In genomic region chr5:152164860-152165259, GRCh38 we compare ENCODE assay signal across 1 cellular context.
TF ChIP-seq lines count a peak whose summit lies in the region.

No MANE protein-coding gene starts in this region.

TF ChIP-seq in GM23338, 12 proteins besides CTCF, POLR2A, EP300 and RAD21 (continued from another document):
- TF ChIP-seq ZNF462 (CRISPR knock-in tag; IDR thresholded peaks at IDR 0.05) = no peak
- no peak for TF ChIP-seq ZNF114 (CRISPR knock-in tag; IDR thresholded peaks at IDR 0.05)
- TF ChIP-seq CREB1 (CRISPR knock-in tag; IDR thresholded peaks at IDR 0.05; ENCODE audit: low read depth) = no peak
- TF ChIP-seq EZH2phosphoT487 (IDR thresholded peaks at IDR 0.05; ENCODE audit: unreplicated experiment) = no peak
- TF ChIP-seq ETS1 (IDR thresholded peaks at IDR 0.05) = no peak
- no peak for TF ChIP-seq EZH2 (IDR thresholded peaks at IDR 0.05; ENCODE audit: low read depth, unreplicated experiment)
- TF ChIP-seq POLR2AphosphoS5 (IDR thresholded peaks at IDR 0.05; ENCODE audit: low read depth) = no peak
- TF ChIP-seq STAT1 (IDR thresholded peaks at IDR 0.05; ENCODE audit: unreplicated experiment) = no peak
- no peak for TF ChIP-seq NANOG (IDR thresholded peaks at IDR 0.05; ENCODE audit: borderline replicate concordance)
- no peak for TF ChIP-seq ZNF331 (CRISPR knock-in tag; IDR thresholded peaks at IDR 0.05; ENCODE audit: low read depth)
- no peak for TF ChIP-seq REST (IDR thresholded peaks at IDR 0.05; ENCODE audit: unreplicated experiment)
